1 cellular context compared by ENCODE assay signal in the genomic region with DNA sequence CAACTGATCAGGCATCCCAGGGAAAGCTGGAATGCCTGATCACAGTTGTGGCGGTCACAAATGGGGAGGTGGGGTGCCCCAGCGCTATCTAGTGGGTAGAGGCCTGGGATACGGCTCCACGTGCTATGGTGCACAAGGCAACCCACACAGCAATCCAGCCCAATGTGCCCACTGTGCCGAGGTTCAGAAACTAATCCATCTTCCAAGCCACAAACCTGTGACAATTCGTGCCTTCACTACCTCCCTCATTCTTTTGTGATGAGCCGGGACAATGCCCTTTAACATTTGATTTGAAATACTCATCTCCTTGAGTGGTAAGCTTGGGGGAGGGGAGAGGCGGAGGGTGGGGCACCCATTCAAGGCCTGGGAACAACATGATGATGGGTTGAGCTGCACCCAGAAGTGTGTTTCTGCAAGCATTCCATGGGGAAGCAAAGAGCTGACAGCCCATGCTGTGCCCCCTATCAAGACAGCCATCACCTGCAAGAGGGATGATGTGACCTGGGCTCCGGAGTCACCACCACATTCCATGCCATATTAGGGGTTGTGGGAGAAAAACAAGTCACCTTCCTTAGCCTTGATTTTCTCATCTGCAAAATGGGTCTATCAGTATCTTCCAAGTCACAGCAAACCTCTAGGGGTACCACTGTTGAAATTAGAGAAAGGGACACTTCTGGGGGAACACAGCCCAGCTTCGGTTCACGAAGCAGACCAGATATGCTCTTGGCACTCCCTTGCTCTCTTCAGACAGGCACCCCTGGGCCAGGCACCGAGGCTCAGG.
TF ChIP-seq lines count a peak whose summit lies in the region.

No MANE protein-coding gene starts in this region.

TF ChIP-seq in WTC11, 78 proteins besides CTCF, POLR2A, EP300 and RAD21:
- TF ChIP-seq, protein P1, sequence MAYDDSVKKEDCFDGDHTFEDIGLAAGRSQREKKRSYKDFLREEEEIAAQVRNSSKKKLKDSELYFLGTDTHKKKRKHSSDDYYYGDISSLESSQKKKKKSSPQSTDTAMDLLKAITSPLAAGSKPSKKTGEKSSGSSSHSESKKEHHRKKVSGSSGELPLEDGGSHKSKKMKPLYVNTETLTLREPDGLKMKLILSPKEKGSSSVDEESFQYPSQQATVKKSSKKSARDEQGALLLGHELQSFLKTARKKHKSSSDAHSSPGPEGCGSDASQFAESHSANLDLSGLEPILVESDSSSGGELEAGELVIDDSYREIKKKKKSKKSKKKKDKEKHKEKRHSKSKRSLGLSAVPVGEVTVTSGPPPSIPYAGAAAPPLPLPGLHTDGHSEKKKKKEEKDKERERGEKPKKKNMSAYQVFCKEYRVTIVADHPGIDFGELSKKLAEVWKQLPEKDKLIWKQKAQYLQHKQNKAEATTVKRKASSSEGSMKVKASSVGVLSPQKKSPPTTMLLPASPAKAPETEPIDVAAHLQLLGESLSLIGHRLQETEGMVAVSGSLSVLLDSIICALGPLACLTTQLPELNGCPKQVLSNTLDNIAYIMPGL (CRISPR knock-in tag; IDR thresholded peaks at IDR 0.05) = no peak
- no peak for TF ChIP-seq ESRRA (CRISPR knock-in tag; IDR thresholded peaks at IDR 0.05; ENCODE audit: borderline replicate concordance)
- TF ChIP-seq TEAD1 (CRISPR knock-in tag; IDR thresholded peaks at IDR 0.05) = no peak
- TF ChIP-seq, protein P2, sequence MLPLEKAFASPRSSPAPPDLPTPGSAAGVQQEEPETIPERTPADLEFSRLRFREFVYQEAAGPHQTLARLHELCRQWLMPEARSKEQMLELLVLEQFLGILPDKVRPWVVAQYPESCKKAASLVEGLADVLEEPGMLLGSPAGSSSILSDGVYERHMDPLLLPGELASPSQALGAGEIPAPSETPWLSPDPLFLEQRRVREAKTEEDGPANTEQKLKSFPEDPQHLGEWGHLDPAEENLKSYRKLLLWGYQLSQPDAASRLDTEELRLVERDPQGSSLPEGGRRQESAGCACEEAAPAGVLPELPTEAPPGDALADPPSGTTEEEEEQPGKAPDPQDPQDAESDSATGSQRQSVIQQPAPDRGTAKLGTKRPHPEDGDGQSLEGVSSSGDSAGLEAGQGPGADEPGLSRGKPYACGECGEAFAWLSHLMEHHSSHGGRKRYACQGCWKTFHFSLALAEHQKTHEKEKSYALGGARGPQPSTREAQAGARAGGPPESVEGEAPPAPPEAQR (CRISPR knock-in tag; IDR thresholded peaks at IDR 0.05) = no peak
- TF ChIP-seq ZNF396 (CRISPR knock-in tag; IDR thresholded peaks at IDR 0.05; ENCODE audit: borderline replicate concordance) = no peak
- TF ChIP-seq KAT7 (CRISPR knock-in tag; IDR thresholded peaks at IDR 0.05; ENCODE audit: borderline replicate concordance) = no peak
- no peak for TF ChIP-seq ZNF317 (CRISPR knock-in tag; IDR thresholded peaks at IDR 0.05; ENCODE audit: borderline replicate concordance, low read depth)
- TF ChIP-seq, protein P3, sequence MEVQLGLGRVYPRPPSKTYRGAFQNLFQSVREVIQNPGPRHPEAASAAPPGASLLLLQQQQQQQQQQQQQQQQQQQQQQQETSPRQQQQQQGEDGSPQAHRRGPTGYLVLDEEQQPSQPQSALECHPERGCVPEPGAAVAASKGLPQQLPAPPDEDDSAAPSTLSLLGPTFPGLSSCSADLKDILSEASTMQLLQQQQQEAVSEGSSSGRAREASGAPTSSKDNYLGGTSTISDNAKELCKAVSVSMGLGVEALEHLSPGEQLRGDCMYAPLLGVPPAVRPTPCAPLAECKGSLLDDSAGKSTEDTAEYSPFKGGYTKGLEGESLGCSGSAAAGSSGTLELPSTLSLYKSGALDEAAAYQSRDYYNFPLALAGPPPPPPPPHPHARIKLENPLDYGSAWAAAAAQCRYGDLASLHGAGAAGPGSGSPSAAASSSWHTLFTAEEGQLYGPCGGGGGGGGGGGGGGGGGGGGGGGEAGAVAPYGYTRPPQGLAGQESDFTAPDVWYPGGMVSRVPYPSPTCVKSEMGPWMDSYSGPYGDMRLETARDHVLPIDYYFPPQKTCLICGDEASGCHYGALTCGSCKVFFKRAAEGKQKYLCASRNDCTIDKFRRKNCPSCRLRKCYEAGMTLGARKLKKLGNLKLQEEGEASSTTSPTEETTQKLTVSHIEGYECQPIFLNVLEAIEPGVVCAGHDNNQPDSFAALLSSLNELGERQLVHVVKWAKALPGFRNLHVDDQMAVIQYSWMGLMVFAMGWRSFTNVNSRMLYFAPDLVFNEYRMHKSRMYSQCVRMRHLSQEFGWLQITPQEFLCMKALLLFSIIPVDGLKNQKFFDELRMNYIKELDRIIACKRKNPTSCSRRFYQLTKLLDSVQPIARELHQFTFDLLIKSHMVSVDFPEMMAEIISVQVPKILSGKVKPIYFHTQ (CRISPR knock-in tag; IDR thresholded peaks at IDR 0.05) = no peak
- no peak for TF ChIP-seq NR2C2 (CRISPR knock-in tag; IDR thresholded peaks at IDR 0.05)
- no peak for TF ChIP-seq IRF2 (CRISPR knock-in tag; IDR thresholded peaks at IDR 0.05; ENCODE audit: borderline replicate concordance, low read depth)
- TF ChIP-seq JAZF1 (CRISPR knock-in tag; IDR thresholded peaks at IDR 0.05) = no peak
TF ChIP-seq in WTC11: peak in this region for 0.
